Comparison of ENCODE assay signal across 22 cellular contexts in the genomic region with DNA sequence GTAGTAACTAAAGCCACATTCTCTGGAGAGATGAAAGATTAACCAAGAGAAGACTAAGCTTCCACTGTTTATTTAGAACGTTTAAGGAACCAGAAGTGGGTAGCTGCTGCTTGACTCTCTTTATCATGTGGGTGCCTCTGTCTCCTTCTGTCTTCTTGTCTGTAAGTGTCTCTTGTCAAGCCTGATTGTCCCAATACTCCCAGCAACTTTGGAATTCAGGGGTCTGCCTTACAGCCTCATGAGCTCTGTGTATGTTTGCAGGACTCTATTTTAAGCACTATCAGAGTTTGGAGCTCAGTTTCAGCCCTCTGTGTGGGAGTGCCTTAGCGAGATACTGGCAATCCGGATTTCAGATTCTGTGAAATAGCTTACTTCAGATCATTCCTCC. TPM values are rescaled to one million over a fixed set of nuclear protein-coding genes. Genes with fewer than 3 reads are reported as not detected.
DNase-seq lines count a peak whose midpoint lies in the region; ATAC-seq, FAIRE-seq and TF ChIP-seq lines count a peak whose summit lies in the region.
"Had no signal": no experiment of that assay in that cellular context is flagged by ENCODE, and none has a peak within 500 bp of the region (broad histone marks: within the 10 kb centered on the region; RNA-seq: fewer than 3 reads in every experiment).

No MANE protein-coding gene starts in this region.

- H3K9me2 ChIP-seq in GM23338 (ENCODE audit: insufficient read depth), result no peaks in the 10 kb centered on the region

- no peak for TF ChIP-seq CTCF in GM23338 (conservative IDR thresholded peaks at IDR 0.05; ENCODE audit: low read depth in 2 of 2)
- no peak for TF ChIP-seq CTCF in K562 (IDR thresholded peaks at IDR 0.05 in 2 of 3, conservative IDR thresholded peaks at IDR 0.05 in 1 of 3; ENCODE audit: insufficient read depth in 2 of 3, low read depth in 1 of 3, low read length in 3 of 3)
- no peak for TF ChIP-seq CTCF in spleen (IDR thresholded peaks at IDR 0.05 in 8 of 11, conservative IDR thresholded peaks at IDR 0.05 in 3 of 11)

- H3K9ac ChIP-seq in K562 (ENCODE audit: insufficient read depth in 1 of 2, low read depth in 2 of 2, low read length in 2 of 2), result no peak overlapping the region

- ATAC-seq in GM23338, result no peak
- ATAC-seq in K562, result peak; percentile 76
- ATAC-seq in GM21447 (IDR thresholded peaks at IDR 0.05; ENCODE audit: unreplicated experiment), result no peak
- ATAC-seq: GM12878 had no signal

- TF ChIP-seq EP300 in K562 (IDR thresholded peaks at IDR 0.05; ENCODE audit: low read length), result no peak

- H3K79me2 ChIP-seq in GM23338 (replicated peaks; ENCODE audit: insufficient read depth), result no peaks in the 10 kb centered on the region
- no peaks in the 10 kb centered on the region for H3K79me2 ChIP-seq in K562 (ENCODE audit: control insufficient read depth, insufficient read depth, low read length)

- DNase-seq in GM23338 (ENCODE audit: low spot score) (no peak), K562 (ENCODE audit: extremely low read depth in 1 of 4, low spot score in 3 of 4) (peak in 1 of 4 experiments; percentile 75), left kidney (ENCODE audit: low read depth, low spot score) (peak; percentile 43), small intestine (peak; percentile 57), spleen (no peak), hippocampal formation (lab: John Stamatoyannopoulos, UW) (no peak), urothelium cell line (ENCODE audit: low spot score) (no peak)
- DNase-seq: BE2C; CD4-positive, alpha-beta T cell; DMS53; EL; H7; NCI-H1417 treated with DMSO at 0.1 percent for 48 hours; NCI-H187 treated with DMSO at 0.1 percent for 48 hours; NCI-H526 had no signal

- H3K4me1 ChIP-seq in GM23338 (ENCODE audit: insufficient read depth) (no peaks in the 10 kb centered on the region), K562 (replicated peaks in 1 of 2; ENCODE audit: control insufficient read depth in 2 of 2, insufficient read depth in 2 of 2, low read length in 2 of 2) (peaks cover 16 to 41% of the 10 kb centered on the region in 2 experiments), small intestine (ENCODE audit: control insufficient read depth in 2 of 2, insufficient read depth in 1 of 2, low read depth in 1 of 2, low read length in 1 of 2) (peaks cover 0 to 1% of the 10 kb centered on the region in 2 donors), spleen (no peaks in the 10 kb centered on the region)
- H3K4me1 ChIP-seq: BE2C had no signal

- FAIRE-seq in K562 (lab: Jason Lieb, UNC) (peak; percentile 65), small intestine (lab: Jason Lieb, UNC) (no peak), urothelium cell line (lab: Jason Lieb, UNC) (no peak)
- FAIRE-seq: A204.1, GM12878, GM19239 had no signal

- BruUV-seq in K562 (replicated peaks; lab: Mats Ljungman, UMichigan), result no TSS peak

- H3K4me3 ChIP-seq in GM23338 (no peak overlapping the region), K562 (no peak overlapping the region), small intestine (ENCODE audit: low read depth in 1 of 2, low read length in 2 of 2) (no peak overlapping the region), spleen (no peak overlapping the region)
- H3K4me3 ChIP-seq: GM12878 had no signal

- H3K36me3 Mint-ChIP-seq in GM23338 (ENCODE audit: low read depth), result no peaks in the 10 kb centered on the region

- intact Hi-C loops in K562 (cut with micrococcal nuclease), result loop anchor here (5.0 kb wide), 1 partner anchor 35 kb away; no protein-coding TSS in a partner anchor
- intact Hi-C loops in spleen (cut with DNase I; ENCODE audit: low total_unique reads), result no loop called here

- no peak for TF ChIP-seq RAD21 in K562 (CRISPR knock-in tag; conservative IDR thresholded peaks at IDR 0.05 in 1 of 2, IDR thresholded peaks at IDR 0.05 in 1 of 2)

- POLR2A ChIA-PET in K562 (lab: Yijun Ruan, JAX), result interaction anchor here (0.9 to 1.9 kb wide), 11 partner anchors 9 to 53 kb away, joined by 3 to 8 read pairs (median 4); no protein-coding TSS in a partner anchor

- H3K9me1 ChIP-seq in K562 (ENCODE audit: control insufficient read depth, insufficient read depth, low read length), result no peaks in the 10 kb centered on the region

- H3K4me3 Mint-ChIP-seq in GM23338, result no peak overlapping the region
- H3K4me3 Mint-ChIP-seq: CD4-positive, alpha-beta T cell had no signal

- H3K27ac ChIP-seq in GM23338 (ENCODE audit: low read depth) (no peak overlapping the region), K562 (ENCODE audit: extremely low read depth, low read depth, low read length) (peak overlapping the region; percentile 16; the same call in 2 of the 3 replicates), small intestine (ENCODE audit: low read depth in 1 of 2, low read length in 1 of 2) (peak overlapping the region; percentile 27 to 46), spleen (no peak overlapping the region)
- H3K27ac ChIP-seq: HL-60 had no signal

- H3K4me2 ChIP-seq in GM23338 (no peak overlapping the region), K562 (ENCODE audit: insufficient read depth, low read length) (peak overlapping the region; percentile 36; the same call in 1 of the 2 replicates)

- H3K36me3 ChIP-seq in GM23338 (ENCODE audit: insufficient read depth) (no peaks in the 10 kb centered on the region), K562 (ENCODE audit: control insufficient read depth, insufficient read depth, low read length) (no peaks in the 10 kb centered on the region), small intestine (ENCODE audit: control insufficient read depth in 2 of 2, insufficient read depth in 2 of 2, low read length in 2 of 2) (no peaks in the 10 kb centered on the region), spleen (no peaks in the 10 kb centered on the region)
- H3K36me3 ChIP-seq: BE2C had no signal

- no peaks in the 10 kb centered on the region for H3K4me1 Mint-ChIP-seq in GM23338

- H3F3A ChIP-seq in GM23338 (replicated peaks; ENCODE audit: low read depth), result no peaks in the 10 kb centered on the region

- H3K9me3 ChIP-seq in K562 (replicated peaks; ENCODE audit: control insufficient read depth, insufficient read depth, low read depth, low read length) (no peaks in the 10 kb centered on the region), small intestine (ENCODE audit: control insufficient read depth, low read depth) (no peaks in the 10 kb centered on the region), spleen (no peaks in the 10 kb centered on the region)
- H3K9me3 ChIP-seq: BE2C had no signal

- 2% methylated on average over 3 of the region's 3 CpGs for WGBS in K562 (ENCODE audit: insufficient coverage, low coverage, missing lambda C conversion rate)
- WGBS in small intestine, 3 donors, result 8 to 24% (median 11%) methylated on average over 3 of the region's 3 CpGs
- 34 to 57% (median 38%) methylated on average over 3 of the region's 3 CpGs for WGBS in spleen, 5 donors

- CTCF ChIA-PET in K562 (lab: Yijun Ruan, JAX; ENCODE audit: low intra/inter-chr PET ratio), result no interaction called here

- no peak overlapping the region for H3K27ac Mint-ChIP-seq in GM23338
- H3K27ac Mint-ChIP-seq: CD4-positive, alpha-beta T cell had no signal

- H3K9me3 Mint-ChIP-seq in GM23338, result no peaks in the 10 kb centered on the region
- H3K9me3 Mint-ChIP-seq: CD4-positive, alpha-beta T cell had no signal

- H3K27me3 ChIP-seq in GM23338 (ENCODE audit: insufficient read depth), result no peaks in the 10 kb centered on the region
- no peaks in the 10 kb centered on the region for H3K27me3 ChIP-seq in K562 (ENCODE audit: control insufficient read depth in 2 of 2, insufficient read depth in 2 of 2, low read length in 2 of 2)
- H3K27me3 ChIP-seq in small intestine (ENCODE audit: control insufficient read depth in 2 of 2, insufficient read depth in 2 of 2, low read length in 2 of 2), result peaks cover 0 to 2% of the 10 kb centered on the region in 2 donors
- peaks cover 0 to 29% (median 0%) of the 10 kb centered on the region in 7 donors for H3K27me3 ChIP-seq in spleen (replicated peaks in 1 of 7)
- H3K27me3 ChIP-seq: BE2C had no signal

- in situ Hi-C loops in K562 (cut with MboI), result no loop called here

- no peak for TF ChIP-seq POLR2A in K562 (conservative IDR thresholded peaks at IDR 0.05)
- TF ChIP-seq POLR2A in spleen (IDR thresholded peaks at IDR 0.05), result no peak

- H2AFZ ChIP-seq in GM23338 (peak overlapping the region; percentile 28; the same call in 1 of the 2 replicates), K562 (ENCODE audit: low read depth, low read length) (peak overlapping the region; percentile 29)

- no peaks in the 10 kb centered on the region for H3K27me3 Mint-ChIP-seq in GM23338 (ENCODE audit: insufficient read depth, low read depth, poor library complexity)

- H4K20me1 ChIP-seq in GM23338 (replicated peaks; ENCODE audit: insufficient read depth) (no peaks in the 10 kb centered on the region), K562 (replicated peaks; ENCODE audit: control insufficient read depth, insufficient read depth, low read length) (no peaks in the 10 kb centered on the region; the same call in 1 of the 2 replicates)

RNA-seq across cellular contexts. Expression of a gene that starts 29.3 kb away (rescaled TPM):
- total RNA-seq in GM23338 (2014; rRNA removed; shearing (Covaris generic)), result not detected in 2 replicates
- not detected in 2 replicates for polyA plus RNA-seq in GM23338 (2016; fragmentation: Nextera tagmentation; extraction: Ambion mirVana)
- total RNA-seq in K562 (2011; cell fraction: chromatin; rRNA removed; ENCODE audit: low replicate concordance), result not detected in 2 replicates
- not detected in 2 replicates for total RNA-seq in K562 (2011; cell fraction: nucleolus; rRNA removed)
- total RNA-seq in K562 (2011; cell fraction: nucleoplasm; rRNA removed), result not detected in 2 replicates
- not detected in 2 replicates for total RNA-seq in K562 (2014; rRNA removed)
- not detected in 2 replicates for total RNA-seq in K562 (2014; rRNA removed; fragmentation: Illumina TruSeq; extraction: Trizol)
- not detected in 2 replicates for total RNA-seq in K562 (2015; rRNA removed; fragmentation: Illumina TruSeq; extraction: Trizol)
- not detected in 2 replicates for total RNA-seq in K562 (2021)
- polyA plus RNA-seq in K562 (2011; rRNA removed), result not detected in 2 replicates
- polyA plus RNA-seq in K562 (2011; cell fraction: cytosol; rRNA removed), result 0.10 and 0.12 TPM in 2 replicates
- not detected in 2 replicates for polyA plus RNA-seq in K562 (2011; cell fraction: nucleus; rRNA removed)
- 0.13 and 0.25 TPM in 2 replicates for polyA plus RNA-seq in K562 (2012)
- not detected in 2 replicates for polyA plus RNA-seq in K562 (2014; fragmentation: Illumina TruSeq; extraction: Trizol)
- under 1 TPM; 0.10 to 0.20 TPM for polyA plus RNA-seq in K562 (2014; fragmentation: Nextera tagmentation; extraction: Ambion mirVana)
- not detected in 2 replicates for polyA plus RNA-seq in K562 (2014; rRNA removed)
- 0.54 TPM in 1 of 2 replicates, not detected in the other for polyA minus RNA-seq in K562 (2011; rRNA and poly(A)+ RNA removed)
- polyA minus RNA-seq in K562 (2011; cell fraction: cytosol; rRNA and poly(A)+ RNA removed), result not detected in 2 replicates
- polyA minus RNA-seq in K562 (2011; cell fraction: nucleus; rRNA and poly(A)+ RNA removed), result not detected in 2 replicates
- polyA plus RNA-seq in small intestine, result under 1 TPM in 1 of 3 donors, not detected in 2; 0.18 TPM
- total RNA-seq in spleen, result not detected
- polyA plus RNA-seq in spleen, result not detected
- total RNA-seq: CD4-positive, alpha-beta T cell; GM12878; H7; HT1080; M059J had no signal

RNA-seq across cellular contexts. Expression of a gene that starts 34.4 kb away (rescaled TPM):
- 85.4 and 94.8 TPM in 2 replicates for total RNA-seq in GM23338 (2014; rRNA removed; shearing (Covaris generic))
- polyA plus RNA-seq in GM23338 (2016; fragmentation: Nextera tagmentation; extraction: Ambion mirVana) (54.5 and 60.4 TPM in 2 replicates), K562 (2011; rRNA removed) (85.5 and 164 TPM in 2 replicates), K562 (2014; fragmentation: Illumina TruSeq; extraction: Trizol) (75.8 and 87.3 TPM in 2 replicates), K562 (2014; fragmentation: Nextera tagmentation; extraction: Ambion mirVana) (100 to 1,000 TPM; 112 to 115 TPM), K562 (2014; rRNA removed) (84.7 and 92.1 TPM in 2 replicates), small intestine (10 to 100 TPM; 52.8 to 88.7 (median 68.4) TPM), spleen (1 to 10 TPM; 5.4 to 6.3 (median 5.7) TPM)
- total RNA-seq in K562 (2011; cell fraction: chromatin; rRNA removed; ENCODE audit: low replicate concordance), result 71.8 and 172 TPM in 2 replicates
- total RNA-seq in K562 (2011; cell fraction: nucleolus; rRNA removed), result 232 and 247 TPM in 2 replicates
- 162 and 166 TPM in 2 replicates for total RNA-seq in K562 (2011; cell fraction: nucleoplasm; rRNA removed)
- total RNA-seq in K562 (2014; rRNA removed) (51.6 and 66.7 TPM in 2 replicates), K562 (2014; rRNA removed; fragmentation: Illumina TruSeq; extraction: Trizol) (29.8 and 38.8 TPM in 2 replicates), K562 (2015; rRNA removed; fragmentation: Illumina TruSeq; extraction: Trizol) (33.1 and 33.5 TPM in 2 replicates), K562 (2021) (58.4 and 60.2 TPM in 2 replicates), spleen (10 to 100 TPM; 12.0 to 41.1 (median 16.5) TPM)
- 167 and 362 TPM in 2 replicates for polyA plus RNA-seq in K562 (2011; cell fraction: cytosol; rRNA removed)
- 87.5 and 178 TPM in 2 replicates for polyA plus RNA-seq in K562 (2011; cell fraction: nucleus; rRNA removed)
- 75.0 and 83.8 TPM in 2 replicates for polyA plus RNA-seq in K562 (2012)
- 48.5 and 125 TPM in 2 replicates for polyA minus RNA-seq in K562 (2011; rRNA and poly(A)+ RNA removed)
- 32.2 and 69.1 TPM in 2 replicates for polyA minus RNA-seq in K562 (2011; cell fraction: cytosol; rRNA and poly(A)+ RNA removed)
- polyA minus RNA-seq in K562 (2011; cell fraction: nucleus; rRNA and poly(A)+ RNA removed), result 18.9 and 23.7 TPM in 2 replicates
- total RNA-seq: CD4-positive, alpha-beta T cell had no signal

Comparison
In these comparisons a context has a peak if more than half of its experiments do, and no peak if none do; other contexts are left out.
1. DNase-seq: peak in left kidney (single experiment) and small intestine (single experiment); none in GM23338 (single experiment), spleen (single experiment), hippocampal formation (0 of 2) and urothelium cell line (single experiment).
2. H3K27ac ChIP-seq: peak in K562 (single experiment) and small intestine (2 of 2); none in GM23338 (single experiment) and spleen (0 of 8).